ENCODE assay signal across 1 cellular context in the genomic region with DNA sequence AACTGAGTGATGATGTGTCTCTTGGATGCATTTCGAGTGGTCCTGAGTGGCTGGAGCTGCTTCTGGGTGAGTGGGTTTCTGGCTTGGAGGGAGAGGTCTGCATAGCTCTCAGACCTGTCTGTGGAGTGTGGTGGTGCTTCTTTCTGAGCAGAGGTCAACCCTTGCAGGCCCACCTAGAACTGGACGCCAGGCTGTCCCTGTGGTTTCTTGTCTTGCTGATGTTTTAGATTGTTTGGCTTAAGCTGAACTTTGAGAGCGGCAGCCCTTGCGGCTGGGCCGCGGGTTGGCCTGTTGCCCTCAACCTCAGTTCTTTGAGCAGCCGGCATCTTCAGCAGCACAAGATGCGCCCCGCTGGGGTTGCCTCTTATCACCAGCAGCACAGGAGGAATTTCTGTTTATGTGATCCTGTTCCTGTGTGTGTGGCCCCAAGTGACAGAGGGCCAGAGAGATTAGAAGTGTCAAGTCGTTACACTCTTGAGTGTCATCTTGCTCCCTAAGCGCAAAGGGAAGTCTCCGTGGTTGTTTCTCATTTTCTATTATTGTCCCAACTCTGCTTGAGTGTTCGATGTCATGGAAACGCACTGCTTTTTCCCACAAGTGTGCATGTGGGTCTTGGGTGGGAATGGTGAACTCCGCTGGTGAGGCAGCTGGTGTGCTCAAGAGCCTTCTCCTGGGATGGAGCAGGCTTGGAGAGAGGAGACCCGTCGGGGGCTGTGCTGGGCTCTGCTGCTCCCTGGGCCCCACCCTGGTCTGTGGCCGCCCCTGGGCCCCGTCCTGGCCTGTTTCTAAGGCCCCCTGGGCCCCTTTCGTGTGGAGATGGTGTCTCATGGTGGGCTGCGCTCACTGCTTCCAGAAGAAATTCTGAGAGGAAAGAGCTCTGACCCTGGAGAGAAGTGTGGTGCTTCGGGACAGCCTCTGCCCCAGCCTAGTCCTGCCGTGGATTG.
TF ChIP-seq lines count a peak whose summit lies in the region.

No MANE protein-coding gene starts in this region.

TF ChIP-seq in K562, 482 proteins besides CTCF, POLR2A, EP300 and RAD21 (continued from another document and continues in another):
- TF ChIP-seq KDM1A (IDR thresholded peaks at IDR 0.05) (peak; percentile 99 to 100), SPI1 (IDR thresholded peaks at IDR 0.05; ENCODE audit: borderline replicate concordance, low read depth, low read length) (peak; percentile 81), SMARCA5 (IDR thresholded peaks at IDR 0.05) (peak; percentile 72; the same call in 1 of the 2 replicates), ZNF121 (CRISPR knock-in tag; conservative IDR thresholded peaks at IDR 0.05) (no peak), NELFE (IDR thresholded peaks at IDR 0.05; ENCODE audit: insufficient read depth, insufficient read length) (no peak), ERF (CRISPR knock-in tag; IDR thresholded peaks at IDR 0.05) (0 out of 2 replicates have a peak, but pooled peaks have one; percentile 62), ZNF197 (CRISPR knock-in tag; IDR thresholded peaks at IDR 0.05; ENCODE audit: low read depth) (peak; percentile 88; the same call in 1 of the 2 replicates), PTRF (tag; IDR thresholded peaks at IDR 0.05) (no peak), POLR2G (IDR thresholded peaks at IDR 0.05; ENCODE audit: low read depth, low read length) (peak; percentile 48; the same call in 1 of the 2 replicates), ELF4 (CRISPR knock-in tag; IDR thresholded peaks at IDR 0.05) (peak; percentile 76), CCAR2 (IDR thresholded peaks at IDR 0.05; ENCODE audit: low read depth, low read length) (no peak; the same call in 1 of the 2 replicates), ZNF282 (CRISPR knock-in tag; IDR thresholded peaks at IDR 0.05) (no peak), CHCHD3 (CRISPR knock-in tag; IDR thresholded peaks at IDR 0.05) (no peak), CHD4 (IDR thresholded peaks at IDR 0.05; ENCODE audit: insufficient read depth, insufficient replicate concordance, low read depth, low read length, poor library complexity, severe bottlenecking) (no peak), RFX5 (IDR thresholded peaks at IDR 0.05; ENCODE audit: low read depth, low read length) (no peak), SP2 (IDR thresholded peaks at IDR 0.05; ENCODE audit: extremely low read depth, low read depth, low read length, poor library complexity, severe bottlenecking) (no peak), CBFA2T2 (conservative IDR thresholded peaks at IDR 0.05) (peak; percentile 99), TAF1 (IDR thresholded peaks at IDR 0.05; ENCODE audit: control insufficient read depth, extremely low read depth, insufficient read depth, low read length, severe bottlenecking) (peak; percentile 63), DMBX1 (CRISPR knock-in tag; IDR thresholded peaks at IDR 0.05; ENCODE audit: borderline replicate concordance) (peak; percentile 96), BRCA1 (IDR thresholded peaks at IDR 0.05) (no peak), BRCA1 (CRISPR knock-in tag; IDR thresholded peaks at IDR 0.05) (no peak), GTF2A2 (tag; IDR thresholded peaks at IDR 0.05) (no peak), TAL1 (IDR thresholded peaks at IDR 0.05) (peak; percentile 99), SNIP1 (IDR thresholded peaks at IDR 0.05; ENCODE audit: low read depth) (no peak), ZNF212 (CRISPR knock-in tag; IDR thresholded peaks at IDR 0.05) (no peak), LCOR (CRISPR knock-in tag; IDR thresholded peaks at IDR 0.05) (peak; percentile 89), CAMTA2 (CRISPR knock-in tag; conservative IDR thresholded peaks at IDR 0.05) (no peak), NCOA4 (IDR thresholded peaks at IDR 0.05; ENCODE audit: partially characterized antibody) (no peak), MTA2 (IDR thresholded peaks at IDR 0.05; ENCODE audit: low read depth) (peak; percentile 99), SMARCE1 (IDR thresholded peaks at IDR 0.05) (peak; percentile 98), ZBED1 (IDR thresholded peaks at IDR 0.05) (peak; percentile 96), PHF21A (IDR thresholded peaks at IDR 0.05; ENCODE audit: borderline replicate concordance, low read depth) (peak; percentile 24; the same call in 1 of the 2 replicates), HNRNPUL1 (IDR thresholded peaks at IDR 0.05; ENCODE audit: low read length) (no peak), HNRNPH1 (optimal IDR thresholded peaks at IDR 0.05; ENCODE audit: low read depth, low read length) (no peak), DDX20 (tag; IDR thresholded peaks at IDR 0.05; ENCODE audit: low read depth) (no peak), BCOR (IDR thresholded peaks at IDR 0.05) (peak; percentile 97), SMAD1 (IDR thresholded peaks at IDR 0.05; ENCODE audit: low read depth, low read length, partially characterized antibody) (peak; percentile 85), PHB (CRISPR knock-in tag; IDR thresholded peaks at IDR 0.05) (no peak), THRAP3 (IDR thresholded peaks at IDR 0.05; ENCODE audit: borderline replicate concordance) (no peak), CBX3 (IDR thresholded peaks at IDR 0.05; ENCODE audit: borderline replicate concordance in 1 of 2, low read length in 2 of 2) (peak in 1 of 2 experiments; percentile 82; a peak in 1 of 3 replicates), DPF2 (IDR thresholded peaks at IDR 0.05) (peak; percentile 99), ELF1 (tag; IDR thresholded peaks at IDR 0.05) (no peak), SRSF9 (IDR thresholded peaks at IDR 0.05; ENCODE audit: borderline replicate concordance, low read depth, low read length) (no peak), ZNF175 (CRISPR knock-in tag; IDR thresholded peaks at IDR 0.05; ENCODE audit: low read depth) (peak; percentile 86), MED1 (CRISPR knock-in tag; IDR thresholded peaks at IDR 0.05; ENCODE audit: borderline replicate concordance) (no peak), EZH2 (IDR thresholded peaks at IDR 0.05; ENCODE audit: borderline replicate concordance, low read depth, low read length) (no peak; the same call in 1 of the 2 replicates), RFX1 (IDR thresholded peaks at IDR 0.05) (peak; percentile 80), XRCC3 (IDR thresholded peaks at IDR 0.05) (no peak)
- TF ChIP-seq, protein P1, sequence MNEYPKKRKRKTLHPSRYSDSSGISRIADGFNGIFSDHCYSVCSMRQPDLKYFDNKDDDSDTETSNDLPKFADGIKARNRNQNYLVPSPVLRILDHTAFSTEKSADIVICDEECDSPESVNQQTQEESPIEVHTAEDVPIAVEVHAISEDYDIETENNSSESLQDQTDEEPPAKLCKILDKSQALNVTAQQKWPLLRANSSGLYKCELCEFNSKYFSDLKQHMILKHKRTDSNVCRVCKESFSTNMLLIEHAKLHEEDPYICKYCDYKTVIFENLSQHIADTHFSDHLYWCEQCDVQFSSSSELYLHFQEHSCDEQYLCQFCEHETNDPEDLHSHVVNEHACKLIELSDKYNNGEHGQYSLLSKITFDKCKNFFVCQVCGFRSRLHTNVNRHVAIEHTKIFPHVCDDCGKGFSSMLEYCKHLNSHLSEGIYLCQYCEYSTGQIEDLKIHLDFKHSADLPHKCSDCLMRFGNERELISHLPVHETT (CRISPR knock-in tag; conservative IDR thresholded peaks at IDR 0.05 in 1 of 2, IDR thresholded peaks at IDR 0.05 in 1 of 2): peak in 1 of 2 experiments; percentile 95; a peak in 2 of 4 replicates
- TF ChIP-seq, protein P2, sequence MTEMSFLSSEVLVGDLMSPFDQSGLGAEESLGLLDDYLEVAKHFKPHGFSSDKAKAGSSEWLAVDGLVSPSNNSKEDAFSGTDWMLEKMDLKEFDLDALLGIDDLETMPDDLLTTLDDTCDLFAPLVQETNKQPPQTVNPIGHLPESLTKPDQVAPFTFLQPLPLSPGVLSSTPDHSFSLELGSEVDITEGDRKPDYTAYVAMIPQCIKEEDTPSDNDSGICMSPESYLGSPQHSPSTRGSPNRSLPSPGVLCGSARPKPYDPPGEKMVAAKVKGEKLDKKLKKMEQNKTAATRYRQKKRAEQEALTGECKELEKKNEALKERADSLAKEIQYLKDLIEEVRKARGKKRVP (CRISPR knock-in tag; IDR thresholded peaks at IDR 0.05): peak; percentile 59
- TF ChIP-seq, protein P3, sequence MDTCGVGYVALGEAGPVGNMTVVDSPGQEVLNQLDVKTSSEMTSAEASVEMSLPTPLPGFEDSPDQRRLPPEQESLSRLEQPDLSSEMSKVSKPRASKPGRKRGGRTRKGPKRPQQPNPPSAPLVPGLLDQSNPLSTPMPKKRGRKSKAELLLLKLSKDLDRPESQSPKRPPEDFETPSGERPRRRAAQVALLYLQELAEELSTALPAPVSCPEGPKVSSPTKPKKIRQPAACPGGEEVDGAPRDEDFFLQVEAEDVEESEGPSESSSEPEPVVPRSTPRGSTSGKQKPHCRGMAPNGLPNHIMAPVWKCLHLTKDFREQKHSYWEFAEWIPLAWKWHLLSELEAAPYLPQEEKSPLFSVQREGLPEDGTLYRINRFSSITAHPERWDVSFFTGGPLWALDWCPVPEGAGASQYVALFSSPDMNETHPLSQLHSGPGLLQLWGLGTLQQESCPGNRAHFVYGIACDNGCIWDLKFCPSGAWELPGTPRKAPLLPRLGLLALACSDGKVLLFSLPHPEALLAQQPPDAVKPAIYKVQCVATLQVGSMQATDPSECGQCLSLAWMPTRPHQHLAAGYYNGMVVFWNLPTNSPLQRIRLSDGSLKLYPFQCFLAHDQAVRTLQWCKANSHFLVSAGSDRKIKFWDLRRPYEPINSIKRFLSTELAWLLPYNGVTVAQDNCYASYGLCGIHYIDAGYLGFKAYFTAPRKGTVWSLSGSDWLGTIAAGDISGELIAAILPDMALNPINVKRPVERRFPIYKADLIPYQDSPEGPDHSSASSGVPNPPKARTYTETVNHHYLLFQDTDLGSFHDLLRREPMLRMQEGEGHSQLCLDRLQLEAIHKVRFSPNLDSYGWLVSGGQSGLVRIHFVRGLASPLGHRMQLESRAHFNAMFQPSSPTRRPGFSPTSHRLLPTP (IDR thresholded peaks at IDR 0.05; ENCODE audit: borderline replicate concordance, extremely low read depth, insufficient read length): no peak
- TF ChIP-seq, protein P4, sequence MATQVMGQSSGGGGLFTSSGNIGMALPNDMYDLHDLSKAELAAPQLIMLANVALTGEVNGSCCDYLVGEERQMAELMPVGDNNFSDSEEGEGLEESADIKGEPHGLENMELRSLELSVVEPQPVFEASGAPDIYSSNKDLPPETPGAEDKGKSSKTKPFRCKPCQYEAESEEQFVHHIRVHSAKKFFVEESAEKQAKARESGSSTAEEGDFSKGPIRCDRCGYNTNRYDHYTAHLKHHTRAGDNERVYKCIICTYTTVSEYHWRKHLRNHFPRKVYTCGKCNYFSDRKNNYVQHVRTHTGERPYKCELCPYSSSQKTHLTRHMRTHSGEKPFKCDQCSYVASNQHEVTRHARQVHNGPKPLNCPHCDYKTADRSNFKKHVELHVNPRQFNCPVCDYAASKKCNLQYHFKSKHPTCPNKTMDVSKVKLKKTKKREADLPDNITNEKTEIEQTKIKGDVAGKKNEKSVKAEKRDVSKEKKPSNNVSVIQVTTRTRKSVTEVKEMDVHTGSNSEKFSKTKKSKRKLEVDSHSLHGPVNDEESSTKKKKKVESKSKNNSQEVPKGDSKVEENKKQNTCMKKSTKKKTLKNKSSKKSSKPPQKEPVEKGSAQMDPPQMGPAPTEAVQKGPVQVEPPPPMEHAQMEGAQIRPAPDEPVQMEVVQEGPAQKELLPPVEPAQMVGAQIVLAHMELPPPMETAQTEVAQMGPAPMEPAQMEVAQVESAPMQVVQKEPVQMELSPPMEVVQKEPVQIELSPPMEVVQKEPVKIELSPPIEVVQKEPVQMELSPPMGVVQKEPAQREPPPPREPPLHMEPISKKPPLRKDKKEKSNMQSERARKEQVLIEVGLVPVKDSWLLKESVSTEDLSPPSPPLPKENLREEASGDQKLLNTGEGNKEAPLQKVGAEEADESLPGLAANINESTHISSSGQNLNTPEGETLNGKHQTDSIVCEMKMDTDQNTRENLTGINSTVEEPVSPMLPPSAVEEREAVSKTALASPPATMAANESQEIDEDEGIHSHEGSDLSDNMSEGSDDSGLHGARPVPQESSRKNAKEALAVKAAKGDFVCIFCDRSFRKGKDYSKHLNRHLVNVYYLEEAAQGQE (CRISPR knock-in tag; IDR thresholded peaks at IDR 0.05; ENCODE audit: low read depth): no peak
- TF ChIP-seq, protein P5, sequence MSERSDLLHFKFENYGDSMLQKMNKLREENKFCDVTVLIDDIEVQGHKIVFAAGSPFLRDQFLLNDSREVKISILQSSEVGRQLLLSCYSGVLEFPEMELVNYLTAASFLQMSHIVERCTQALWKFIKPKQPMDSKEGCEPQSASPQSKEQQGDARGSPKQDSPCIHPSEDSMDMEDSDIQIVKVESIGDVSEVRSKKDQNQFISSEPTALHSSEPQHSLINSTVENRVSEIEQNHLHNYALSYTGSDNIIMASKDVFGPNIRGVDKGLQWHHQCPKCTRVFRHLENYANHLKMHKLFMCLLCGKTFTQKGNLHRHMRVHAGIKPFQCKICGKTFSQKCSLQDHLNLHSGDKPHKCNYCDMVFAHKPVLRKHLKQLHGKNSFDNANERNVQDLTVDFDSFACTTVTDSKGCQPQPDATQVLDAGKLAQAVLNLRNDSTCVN (CRISPR knock-in tag; IDR thresholded peaks at IDR 0.05): no peak
- TF ChIP-seq, protein P6, sequence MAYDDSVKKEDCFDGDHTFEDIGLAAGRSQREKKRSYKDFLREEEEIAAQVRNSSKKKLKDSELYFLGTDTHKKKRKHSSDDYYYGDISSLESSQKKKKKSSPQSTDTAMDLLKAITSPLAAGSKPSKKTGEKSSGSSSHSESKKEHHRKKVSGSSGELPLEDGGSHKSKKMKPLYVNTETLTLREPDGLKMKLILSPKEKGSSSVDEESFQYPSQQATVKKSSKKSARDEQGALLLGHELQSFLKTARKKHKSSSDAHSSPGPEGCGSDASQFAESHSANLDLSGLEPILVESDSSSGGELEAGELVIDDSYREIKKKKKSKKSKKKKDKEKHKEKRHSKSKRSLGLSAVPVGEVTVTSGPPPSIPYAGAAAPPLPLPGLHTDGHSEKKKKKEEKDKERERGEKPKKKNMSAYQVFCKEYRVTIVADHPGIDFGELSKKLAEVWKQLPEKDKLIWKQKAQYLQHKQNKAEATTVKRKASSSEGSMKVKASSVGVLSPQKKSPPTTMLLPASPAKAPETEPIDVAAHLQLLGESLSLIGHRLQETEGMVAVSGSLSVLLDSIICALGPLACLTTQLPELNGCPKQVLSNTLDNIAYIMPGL (CRISPR knock-in tag; IDR thresholded peaks at IDR 0.05): no peak
- TF ChIP-seq, protein P7, sequence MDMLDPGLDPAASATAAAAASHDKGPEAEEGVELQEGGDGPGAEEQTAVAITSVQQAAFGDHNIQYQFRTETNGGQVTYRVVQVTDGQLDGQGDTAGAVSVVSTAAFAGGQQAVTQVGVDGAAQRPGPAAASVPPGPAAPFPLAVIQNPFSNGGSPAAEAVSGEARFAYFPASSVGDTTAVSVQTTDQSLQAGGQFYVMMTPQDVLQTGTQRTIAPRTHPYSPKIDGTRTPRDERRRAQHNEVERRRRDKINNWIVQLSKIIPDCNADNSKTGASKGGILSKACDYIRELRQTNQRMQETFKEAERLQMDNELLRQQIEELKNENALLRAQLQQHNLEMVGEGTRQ (CRISPR knock-in tag; IDR thresholded peaks at IDR 0.05): no peak
- TF ChIP-seq, protein P8, sequence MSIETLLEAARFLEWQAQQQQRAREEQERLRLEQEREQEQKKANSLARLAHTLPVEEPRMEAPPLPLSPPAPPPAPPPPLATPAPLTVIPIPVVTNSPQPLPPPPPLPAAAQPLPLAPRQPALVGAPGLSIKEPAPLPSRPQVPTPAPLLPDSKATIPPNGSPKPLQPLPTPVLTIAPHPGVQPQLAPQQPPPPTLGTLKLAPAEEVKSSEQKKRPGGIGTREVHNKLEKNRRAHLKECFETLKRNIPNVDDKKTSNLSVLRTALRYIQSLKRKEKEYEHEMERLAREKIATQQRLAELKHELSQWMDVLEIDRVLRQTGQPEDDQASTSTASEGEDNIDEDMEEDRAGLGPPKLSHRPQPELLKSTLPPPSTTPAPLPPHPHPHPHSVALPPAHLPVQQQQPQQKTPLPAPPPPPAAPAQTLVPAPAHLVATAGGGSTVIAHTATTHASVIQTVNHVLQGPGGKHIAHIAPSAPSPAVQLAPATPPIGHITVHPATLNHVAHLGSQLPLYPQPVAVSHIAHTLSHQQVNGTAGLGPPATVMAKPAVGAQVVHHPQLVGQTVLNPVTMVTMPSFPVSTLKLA (conservative IDR thresholded peaks at IDR 0.05): peak; percentile 66 to 91
